Comparison of ENCODE assay signal across 9 cellular contexts in genomic region chr10:110006358-110007170, GRCh38. TPM values are rescaled to one million over a fixed set of nuclear protein-coding genes. Genes with fewer than 3 reads are reported as not detected.
DNase-seq lines count a peak whose midpoint lies in the region; ATAC-seq, FAIRE-seq and TF ChIP-seq lines count a peak whose summit lies in the region.
"Had no signal": no experiment of that assay in that cellular context is flagged by ENCODE, and none has a peak within 500 bp of the region (broad histone marks: within the 10 kb centered on the region; RNA-seq: fewer than 3 reads in every experiment).

No MANE protein-coding gene starts in this region.

- peaks cover 36% of the 10 kb centered on the region for H3K4me1 Mint-ChIP-seq in endodermal cell

- no peak for TF ChIP-seq CTCF in endodermal cell (conservative IDR thresholded peaks at IDR 0.05)

- DNase-seq in Daoy (ENCODE audit: low read depth) (peak; percentile 74), NCI-H748 (lab: John Stamatoyannopoulos, UW; ENCODE audit: unreplicated experiment) (peak; percentile 44), endodermal cell (no peak), midbrain (lab: John Stamatoyannopoulos, UW) (peak; percentile 69), urothelium cell line (ENCODE audit: low spot score) (peak; percentile 72), NCI-H524 treated with DMSO at 0.1 percent for 48 hours (lab: John Stamatoyannopoulos, UW) (no peak)

- H3K36me3 Mint-ChIP-seq in endodermal cell (ENCODE audit: low read depth): no peaks in the 10 kb centered on the region

- H3K9me3 Mint-ChIP-seq in endodermal cell: no peaks in the 10 kb centered on the region

- no peaks in the 10 kb centered on the region for H3K36me3 ChIP-seq in endodermal cell (ENCODE audit: control insufficient read depth, insufficient read depth, low read length)

- no peaks in the 10 kb centered on the region for H3K27me3 Mint-ChIP-seq in endodermal cell (ENCODE audit: insufficient read depth)

- WGBS in endodermal cell (ENCODE audit: insufficient coverage in 1 of 2, insufficient read length in 1 of 2), 2 experiments: 18 to 26% methylated on average over 14 to 20 of the region's 20 CpGs

- peak overlapping the region; percentile 67 for H3K9ac ChIP-seq in endodermal cell (ENCODE audit: extremely low read depth, low read length, poor library complexity, severe bottlenecking)

- H3K9me3 ChIP-seq in endodermal cell (ENCODE audit: control insufficient read depth, low read length): no peaks in the 10 kb centered on the region

- peaks cover 4% of the 10 kb centered on the region for H3K27me3 ChIP-seq in endodermal cell (ENCODE audit: control insufficient read depth, insufficient read depth, low read length, poor library complexity, severe bottlenecking)

- H3K4me3 Mint-ChIP-seq in endodermal cell: no peak overlapping the region

- ATAC-seq in HG03442 (IDR thresholded peaks at IDR 0.05; ENCODE audit: unreplicated experiment) (no peak), GM19328 (IDR thresholded peaks at IDR 0.05; ENCODE audit: unreplicated experiment) (no peak)

- no peak for FAIRE-seq in urothelium cell line (lab: Jason Lieb, UNC)

- no peak overlapping the region for H3K27ac ChIP-seq in endodermal cell (ENCODE audit: low read depth, low read length)
- H3K27ac ChIP-seq: PC-9 had no signal

- H3K4me3 ChIP-seq in endodermal cell (ENCODE audit: low read length): peak overlapping the region; percentile 73

- H3K4me1 ChIP-seq in endodermal cell (ENCODE audit: control insufficient read depth, insufficient read depth, low read length): peaks cover 14% of the 10 kb centered on the region

- no peak overlapping the region for H3K27ac Mint-ChIP-seq in endodermal cell

RNA-seq across cellular contexts. Expression of gene ADD3, which starts 1.2 kb away (rescaled TPM):
- total RNA-seq in Daoy (2014; rRNA removed; shearing (Covaris generic)): 24.1 and 26.5 TPM in 2 replicates
- total RNA-seq in endodermal cell: 100 to 1,000 TPM; 183 to 241 TPM
- polyA plus RNA-seq in endodermal cell (2013, experiment 1 of 2): 105 TPM
- 104 TPM for polyA plus RNA-seq in endodermal cell (2013, experiment 2 of 2)

Comparison
In these comparisons a context has a peak if more than half of its experiments do, and no peak if none do; other contexts are left out.
1. DNase-seq: peak in Daoy (single experiment), NCI-H748 (single experiment), midbrain (single experiment) and urothelium cell line (single experiment); none in endodermal cell (single experiment) and NCI-H524 treated with DMSO at 0.1 percent for 48 hours (single experiment).